9 cellular contexts compared by ENCODE assay signal in the genomic region with DNA sequence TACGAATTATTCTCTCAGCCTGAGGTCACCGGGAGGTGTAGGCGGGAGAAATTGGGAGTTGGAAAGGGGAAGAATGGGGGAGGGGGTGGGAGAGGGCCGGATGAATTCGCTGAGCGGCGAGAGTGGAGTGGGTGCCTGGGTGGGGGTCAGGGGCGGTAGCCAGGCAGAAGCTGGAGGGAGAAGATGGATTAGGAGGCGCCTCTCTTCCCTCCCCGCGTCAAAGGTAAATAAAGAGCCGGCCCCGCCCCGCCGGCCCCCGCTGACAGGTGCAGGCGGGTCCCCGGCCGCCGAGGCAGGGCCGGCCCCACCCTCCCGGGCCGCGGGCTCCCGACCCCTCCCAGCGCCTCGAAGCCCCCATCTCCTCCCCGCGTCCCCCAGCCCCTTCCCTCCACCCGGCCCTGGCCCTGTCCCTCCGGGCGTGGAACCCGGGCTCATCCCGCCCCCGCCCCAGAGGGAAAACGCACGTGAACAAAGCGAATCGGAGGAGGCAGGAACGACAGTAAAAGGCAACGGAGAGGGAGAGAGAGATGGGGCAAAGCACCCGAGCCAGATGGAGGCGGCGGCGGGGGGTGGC. TPM values are rescaled to one million over a fixed set of nuclear protein-coding genes. Genes with fewer than 3 reads are reported as not detected.
A peak's percentile ranks its signal among the peaks of the same experiment; 100 is the strongest.
DNase-seq lines count a peak whose midpoint lies in the region; ATAC-seq and TF ChIP-seq lines count a peak whose summit lies in the region.
"Had no signal": no experiment of that assay in that cellular context is flagged by ENCODE, and none has a peak within 500 bp of the region (broad histone marks: within the 10 kb centered on the region; RNA-seq: fewer than 3 reads in every experiment).

No MANE protein-coding gene starts in this region.

- H3K27ac ChIP-seq in temporal lobe (ENCODE audit: low read depth, low read length) (peak overlapping the region; percentile 96), body of pancreas (no peak overlapping the region)

- TF ChIP-seq CTCF in body of pancreas (IDR thresholded peaks at IDR 0.05) (no peak), GM10248 (IDR thresholded peaks at IDR 0.05; ENCODE audit: control extremely low read depth, extremely low read depth, low read depth, missing control alignments) (no peak)

- peak overlapping the region in 1 of 2 donors; percentile 8 for H3K4me3 ChIP-seq in body of pancreas

- WGBS in body of pancreas, 2 donors: 4 to 5% methylated on average over 21 of the region's 45 CpGs

- H3K36me3 Mint-ChIP-seq in activated CD4-positive, alpha-beta T cell treated with anti-CD3 and anti-CD28 coated beads, Interleukin-2, amount 10 ng/mL, durations not matched to agents 24 days and 14 days (ENCODE audit: low read depth): no peaks in the 10 kb centered on the region
- H3K36me3 Mint-ChIP-seq in activated T-helper 1 cell treated with anti-CD3 and anti-CD28 coated beads, Interleukin-12 subunit alpha, Interleukin-12 subunit beta, Interleukin-2, Interleukin-4 antibody, amounts not matched to agents 30 ng/mL and 10 ng/mL and 1 ng/mL, durations not matched to agents 14 hours and 24 hours and 36 hours (ENCODE audit: low read depth): no peaks in the 10 kb centered on the region
- H3K36me3 Mint-ChIP-seq in immature natural killer cell: peaks cover 0 to 7% (median 0%) of the 10 kb centered on the region in 3 donors

- H3K36me3 ChIP-seq in body of pancreas (replicated peaks in 1 of 2; ENCODE audit: insufficient read depth in 1 of 2, low read depth in 2 of 2): no peaks in the 10 kb centered on the region

- H3K9me3 Mint-ChIP-seq in activated CD4-positive, alpha-beta T cell treated with anti-CD3 and anti-CD28 coated beads, Interleukin-2, amount 10 ng/mL, durations not matched to agents 24 days and 14 days: no peaks in the 10 kb centered on the region
- H3K9me3 Mint-ChIP-seq in activated T-helper 1 cell treated with anti-CD3 and anti-CD28 coated beads, Interleukin-12 subunit alpha, Interleukin-12 subunit beta, Interleukin-2, Interleukin-4 antibody, amounts not matched to agents 30 ng/mL and 10 ng/mL and 1 ng/mL, durations not matched to agents 14 hours and 24 hours and 36 hours: no peaks in the 10 kb centered on the region
- no peaks in the 10 kb centered on the region for H3K9me3 Mint-ChIP-seq in immature natural killer cell

- H3K9me3 ChIP-seq in body of pancreas: no peaks in the 10 kb centered on the region

- CTCF ChIA-PET in GM10248 (lab: Yijun Ruan, JAX): no interaction called here

- peaks cover 9% of the 10 kb centered on the region for H3K4me1 Mint-ChIP-seq in activated CD4-positive, alpha-beta T cell treated with anti-CD3 and anti-CD28 coated beads, Interleukin-2, amount 10 ng/mL, durations not matched to agents 24 days and 14 days
- no peaks in the 10 kb centered on the region for H3K4me1 Mint-ChIP-seq in activated T-helper 1 cell treated with anti-CD3 and anti-CD28 coated beads, Interleukin-12 subunit alpha, Interleukin-12 subunit beta, Interleukin-2, Interleukin-4 antibody, amounts not matched to agents 30 ng/mL and 10 ng/mL and 1 ng/mL, durations not matched to agents 14 hours and 24 hours and 36 hours (ENCODE audit: low read depth)
- H3K4me1 Mint-ChIP-seq in immature natural killer cell: peaks cover 13 to 17% of the 10 kb centered on the region in 2 donors

- no peak for DNase-seq in activated CD4-positive, alpha-beta T cell treated with anti-CD3 and anti-CD28 coated beads, Interleukin-2, amount 10 ng/mL, durations not matched to agents 24 days and 14 days
- no peak for DNase-seq in activated CD4-positive, alpha-beta T cell treated with anti-CD3 and anti-CD28 coated beads, Interleukin-2, amount 50 U/mL, for 1 hour
- DNase-seq in activated T-helper 1 cell treated with anti-CD3 and anti-CD28 coated beads, Interleukin-12 subunit alpha, Interleukin-12 subunit beta, Interleukin-2, Interleukin-4 antibody, amounts not matched to agents 30 ng/mL and 10 ng/mL and 1 ng/mL, durations not matched to agents 14 hours and 24 hours and 36 hours (ENCODE audit: low spot score): no peak
- DNase-seq in immature natural killer cell: no peak
- no peak for DNase-seq in body of pancreas
- DNase-seq in Ammon's horn (ENCODE audit: low spot score): no peak
- DNase-seq in GM10248 (ENCODE audit: extremely low spot score): no peak

- peaks cover 15% of the 10 kb centered on the region for H3K4me1 ChIP-seq in body of pancreas

- H3K4me3 Mint-ChIP-seq in activated CD4-positive, alpha-beta T cell treated with anti-CD3 and anti-CD28 coated beads, Interleukin-2, amount 10 ng/mL, durations not matched to agents 24 days and 14 days: peak overlapping the region; percentile 89
- H3K4me3 Mint-ChIP-seq in activated T-helper 1 cell treated with anti-CD3 and anti-CD28 coated beads, Interleukin-12 subunit alpha, Interleukin-12 subunit beta, Interleukin-2, Interleukin-4 antibody, amounts not matched to agents 30 ng/mL and 10 ng/mL and 1 ng/mL, durations not matched to agents 14 hours and 24 hours and 36 hours: peak overlapping the region; percentile 83
- H3K4me3 Mint-ChIP-seq in immature natural killer cell: peak overlapping the region; percentile 81 to 89 (median 83)

- POLR2A ChIA-PET in GM10248 (lab: Yijun Ruan, JAX): no interaction called here

- peaks cover 67% of the 10 kb centered on the region for H3K27me3 Mint-ChIP-seq in activated CD4-positive, alpha-beta T cell treated with anti-CD3 and anti-CD28 coated beads, Interleukin-2, amount 10 ng/mL, durations not matched to agents 24 days and 14 days
- H3K27me3 Mint-ChIP-seq in activated T-helper 1 cell treated with anti-CD3 and anti-CD28 coated beads, Interleukin-12 subunit alpha, Interleukin-12 subunit beta, Interleukin-2, Interleukin-4 antibody, amounts not matched to agents 30 ng/mL and 10 ng/mL and 1 ng/mL, durations not matched to agents 14 hours and 24 hours and 36 hours (ENCODE audit: insufficient read depth): peaks cover 70% of the 10 kb centered on the region
- H3K27me3 Mint-ChIP-seq in immature natural killer cell (ENCODE audit: low read depth in 3 of 3): peaks cover 3 to 27% (median 16%) of the 10 kb centered on the region in 3 donors

- no peak for ATAC-seq in body of pancreas

- intact Hi-C loops in activated CD4-positive, alpha-beta T cell treated with anti-CD3 and anti-CD28 coated beads, Interleukin-2, amount 10 ng/mL, durations not matched to agents 24 days and 14 days (cut with micrococcal nuclease): loop anchor here (1.0 kb wide), 1 partner anchor 19 kb away; no protein-coding TSS in a partner anchor
- intact Hi-C loops in activated T-helper 1 cell treated with anti-CD3 and anti-CD28 coated beads, Interleukin-12 subunit alpha, Interleukin-12 subunit beta, Interleukin-2, Interleukin-4 antibody, amounts not matched to agents 30 ng/mL and 10 ng/mL and 1 ng/mL, durations not matched to agents 14 hours and 24 hours and 36 hours (cut with micrococcal nuclease): loop anchor here (1.0 kb wide), 3 partner anchors 19 to 121 kb away; no protein-coding TSS in a partner anchor
- intact Hi-C loops in body of pancreas (cut with DNase I): no loop called here

- H3K27me3 ChIP-seq in body of pancreas: peaks cover 0 to 8% of the 10 kb centered on the region in 2 donors

- H3K27ac Mint-ChIP-seq in activated CD4-positive, alpha-beta T cell treated with anti-CD3 and anti-CD28 coated beads, Interleukin-2, amount 10 ng/mL, durations not matched to agents 24 days and 14 days: no peak overlapping the region
- H3K27ac Mint-ChIP-seq in activated T-helper 1 cell treated with anti-CD3 and anti-CD28 coated beads, Interleukin-12 subunit alpha, Interleukin-12 subunit beta, Interleukin-2, Interleukin-4 antibody, amounts not matched to agents 30 ng/mL and 10 ng/mL and 1 ng/mL, durations not matched to agents 14 hours and 24 hours and 36 hours: no peak overlapping the region
- no peak overlapping the region for H3K27ac Mint-ChIP-seq in immature natural killer cell

- TF ChIP-seq POLR2A in body of pancreas (IDR thresholded peaks at IDR 0.05): no peak

RNA-seq across cellular contexts. Expression of a gene that starts 0.9 kb away (rescaled TPM):
- 0.37 and 0.45 TPM in 2 replicates for total RNA-seq in activated CD4-positive, alpha-beta T cell treated with anti-CD3 and anti-CD28 coated beads, Interleukin-2, amount 10 ng/mL, durations not matched to agents 24 days and 14 days
- 0.44 and 0.54 TPM in 2 replicates for total RNA-seq in activated T-helper 1 cell treated with anti-CD3 and anti-CD28 coated beads, Interleukin-12 subunit alpha, Interleukin-12 subunit beta, Interleukin-2, Interleukin-4 antibody, amounts not matched to agents 30 ng/mL and 10 ng/mL and 1 ng/mL, durations not matched to agents 14 hours and 24 hours and 36 hours
- 1 to 10 TPM; 1.2 to 2.3 (median 1.9) TPM for polyA plus RNA-seq in immature natural killer cell
- total RNA-seq in temporal lobe: 79.7 TPM
- total RNA-seq in body of pancreas: under 1 TPM in 1 of 2 donors, not detected in 1; 0.26 TPM

RNA-seq across cellular contexts. Expression of a gene that starts 19.5 kb away (rescaled TPM):
- 85.8 and 89.7 TPM in 2 replicates for total RNA-seq in activated CD4-positive, alpha-beta T cell treated with anti-CD3 and anti-CD28 coated beads, Interleukin-2, amount 10 ng/mL, durations not matched to agents 24 days and 14 days
- 73.9 and 78.8 TPM in 2 replicates for total RNA-seq in activated T-helper 1 cell treated with anti-CD3 and anti-CD28 coated beads, Interleukin-12 subunit alpha, Interleukin-12 subunit beta, Interleukin-2, Interleukin-4 antibody, amounts not matched to agents 30 ng/mL and 10 ng/mL and 1 ng/mL, durations not matched to agents 14 hours and 24 hours and 36 hours
- 100 to 1,000 TPM in 1 of 3 donors, 10 to 100 TPM in 2; 50.7 to 144 (median 51.9) TPM for polyA plus RNA-seq in immature natural killer cell
- 10.6 TPM for total RNA-seq in temporal lobe
- total RNA-seq in body of pancreas: 10 to 100 TPM; 40.2 to 60.6 TPM

RNA-seq across cellular contexts. Expression of a gene that starts 45.7 kb away (rescaled TPM):
- total RNA-seq in activated CD4-positive, alpha-beta T cell treated with anti-CD3 and anti-CD28 coated beads, Interleukin-2, amount 10 ng/mL, durations not matched to agents 24 days and 14 days: not detected in 2 replicates
- not detected in 2 replicates for total RNA-seq in activated T-helper 1 cell treated with anti-CD3 and anti-CD28 coated beads, Interleukin-12 subunit alpha, Interleukin-12 subunit beta, Interleukin-2, Interleukin-4 antibody, amounts not matched to agents 30 ng/mL and 10 ng/mL and 1 ng/mL, durations not matched to agents 14 hours and 24 hours and 36 hours
- under 1 TPM in 1 of 3 donors, not detected in 2; 0.07 TPM for polyA plus RNA-seq in immature natural killer cell
- total RNA-seq in temporal lobe (not detected), body of pancreas (not detected)
- total RNA-seq: activated CD8-positive, alpha-beta memory T cell treated with anti-CD3 and anti-CD28 coated beads for 36 hours had no signal

RNA-seq across cellular contexts. Expression of a gene that starts 47.0 kb away (rescaled TPM):
- 0.09 and 0.26 TPM in 2 replicates for total RNA-seq in activated CD4-positive, alpha-beta T cell treated with anti-CD3 and anti-CD28 coated beads, Interleukin-2, amount 10 ng/mL, durations not matched to agents 24 days and 14 days
- not detected in 2 replicates for total RNA-seq in activated T-helper 1 cell treated with anti-CD3 and anti-CD28 coated beads, Interleukin-12 subunit alpha, Interleukin-12 subunit beta, Interleukin-2, Interleukin-4 antibody, amounts not matched to agents 30 ng/mL and 10 ng/mL and 1 ng/mL, durations not matched to agents 14 hours and 24 hours and 36 hours
- polyA plus RNA-seq in immature natural killer cell: under 1 TPM in 2 of 3 donors, not detected in 1; 0.22 to 0.51 TPM
- total RNA-seq in temporal lobe (0.49 TPM), body of pancreas (10 to 100 TPM in 1 of 2 donors, 1 to 10 TPM in 1; 9.9 to 14.3 TPM)

Comparison
In these comparisons a context has a peak if more than half of its experiments do, and no peak if none do; other contexts are left out.
1. RNA of a gene that starts 0.9 kb away (total RNA-seq): 79.7 TPM in temporal lobe (single experiment); 0.44 to 0.54 TPM in activated T-helper 1 cell treated with anti-CD3 and anti-CD28 coated beads, Interleukin-12 subunit alpha, Interleukin-12 subunit beta, Interleukin-2, Interleukin-4 antibody, amounts not matched to agents 30 ng/mL and 10 ng/mL and 1 ng/mL, durations not matched to agents 14 hours and 24 hours and 36 hours, 0.37 to 0.45 TPM in activated CD4-positive, alpha-beta T cell treated with anti-CD3 and anti-CD28 coated beads, Interleukin-2, amount 10 ng/mL, durations not matched to agents 24 days and 14 days and 0.26 TPM in body of pancreas; every median in the first group is over 10 times any median in the second.
2. Peak in every context shown above with its lines, with median percentiles within 50 percentile points of each other: H3K4me3 Mint-ChIP-seq.